8 cellular contexts compared by ENCODE assay signal in genomic region chr2:199940373-199940772, GRCh38. TPM values are rescaled to one million over a fixed set of nuclear protein-coding genes. Genes with fewer than 3 reads are reported as not detected.
DNase-seq lines count a peak whose midpoint lies in the region; ATAC-seq and TF ChIP-seq lines count a peak whose summit lies in the region.

No MANE protein-coding gene starts in this region.

- peak; percentile 25 for TF ChIP-seq CTCF in GM12864 (IDR thresholded peaks at IDR 0.05; ENCODE audit: low read depth, low read length, missing control alignments)
- TF ChIP-seq CTCF in fibroblast of pulmonary artery (IDR thresholded peaks at IDR 0.05; ENCODE audit: low read length, missing control alignments), result peak; percentile 30
- no peak for TF ChIP-seq CTCF in omental fat pad (IDR thresholded peaks at IDR 0.05)

- no peak for DNase-seq in GM12864 (ENCODE audit: low read depth)
- DNase-seq in RPMI7951 (ENCODE audit: low read depth), result peak; percentile 38
- peak; percentile 40 for DNase-seq in fibroblast of pulmonary artery (ENCODE audit: low read depth)
- no peak for DNase-seq in omental fat pad (ENCODE audit: low spot score)
- DNase-seq in activated gamma-delta T cell (lab: John Stamatoyannopoulos, UW), result no peak

- ATAC-seq in HG03135 (IDR thresholded peaks at IDR 0.05; ENCODE audit: unreplicated experiment) (peak; percentile 63), omental fat pad (ENCODE audit: low FRiP score) (no peak), HG03045 (IDR thresholded peaks at IDR 0.05; ENCODE audit: unreplicated experiment) (no peak), GM19397 (IDR thresholded peaks at IDR 0.05; ENCODE audit: unreplicated experiment) (no peak)

- H3K4me3 ChIP-seq in GM12864 (ENCODE audit: low read depth, low read length), result no peak overlapping the region
- H3K4me3 ChIP-seq in fibroblast of pulmonary artery (replicated peaks; ENCODE audit: low read depth, low read length), result no peak overlapping the region

RNA-seq across cellular contexts. Expression of gene TYW5, which starts 14.9 kb away (rescaled TPM):
- 9.0 and 9.1 TPM in 2 replicates for total RNA-seq in RPMI7951 (2014; rRNA removed; shearing (Covaris generic))
- 1 to 10 TPM; 4.1 to 9.5 (median 7.2) TPM for total RNA-seq in omental fat pad

RNA-seq across cellular contexts. Expression of gene MAIP1, which starts 15.0 kb away (rescaled TPM):
- total RNA-seq in RPMI7951 (2014; rRNA removed; shearing (Covaris generic)), result 31.5 and 40.6 TPM in 2 replicates
- total RNA-seq in omental fat pad, result 10 to 100 TPM; 10.2 to 21.7 (median 20.0) TPM

RNA-seq across cellular contexts. Expression of gene C2orf69, which starts 29.3 kb away (rescaled TPM):
- 22.5 and 22.6 TPM in 2 replicates for total RNA-seq in RPMI7951 (2014; rRNA removed; shearing (Covaris generic))
- 10 to 100 TPM; 11.5 to 15.4 (median 12.5) TPM for total RNA-seq in omental fat pad

Comparison
In these comparisons a context has a peak if more than half of its experiments do, and no peak if none do; other contexts are left out.
1. DNase-seq: peak in RPMI7951 (single experiment) and fibroblast of pulmonary artery (single experiment); none in GM12864 (single experiment), omental fat pad (single experiment) and activated gamma-delta T cell (single experiment).
2. CTCF ChIP-seq: peak in GM12864 (single experiment) and fibroblast of pulmonary artery (single experiment); none in omental fat pad (0 of 3).